Comparison of ENCODE assay signal across 7 cellular contexts in genomic region chr1:224431726-224432125, GRCh38. TPM values are rescaled to one million over a fixed set of nuclear protein-coding genes. Genes with fewer than 3 reads are reported as not detected.
A peak's percentile ranks its signal among the peaks of the same experiment; 100 is the strongest.
DNase-seq lines count a peak whose midpoint lies in the region; ATAC-seq and TF ChIP-seq lines count a peak whose summit lies in the region.

No MANE protein-coding gene starts in this region.

- H2AFZ ChIP-seq in GM23338, result no peak overlapping the region

- H3K9me3 ChIP-seq in skeletal muscle tissue (ENCODE audit: control insufficient read depth in 3 of 3, low read length in 3 of 3), result no peaks in the 10 kb centered on the region

- H3K27ac Mint-ChIP-seq in GM23338 (no peak overlapping the region), T-cell (peak overlapping the region; percentile 86 to 91)

- ATAC-seq in GM23338 (no peak), T-cell (replicated peaks in 1 of 4) (no peak)
- ATAC-seq in activated CD4-positive, CD25-positive, alpha-beta regulatory T cell treated with anti-CD3 and anti-CD28 coated beads, Interleukin-2, amount 50 U/mL, for 24 hours, result no peak

- H3K27me3 Mint-ChIP-seq in GM23338 (ENCODE audit: insufficient read depth, low read depth, poor library complexity) (peaks cover 7% of the 10 kb centered on the region), T-cell (no peaks in the 10 kb centered on the region)

- H3K4me1 ChIP-seq in GM23338 (ENCODE audit: insufficient read depth) (peaks cover 32% of the 10 kb centered on the region), skeletal muscle tissue (ENCODE audit: control insufficient read depth in 3 of 3, insufficient read depth in 3 of 3, low read length in 3 of 3) (peaks cover 16 to 38% (median 27%) of the 10 kb centered on the region in 3 donors)

- H3K27me3 ChIP-seq in GM23338 (ENCODE audit: insufficient read depth) (no peaks in the 10 kb centered on the region), skeletal muscle tissue (ENCODE audit: control insufficient read depth in 3 of 3, insufficient read depth in 3 of 3, low read length in 3 of 3) (no peaks in the 10 kb centered on the region)

- no peaks in the 10 kb centered on the region for H3K9me3 Mint-ChIP-seq in GM23338
- H3K9me3 Mint-ChIP-seq in T-cell, result no peaks in the 10 kb centered on the region

- H4K20me1 ChIP-seq in GM23338 (replicated peaks; ENCODE audit: insufficient read depth), result peaks cover 28% of the 10 kb centered on the region

- H3K36me3 Mint-ChIP-seq in GM23338 (ENCODE audit: low read depth) (peaks cover 53% of the 10 kb centered on the region), T-cell (peaks cover 18% of the 10 kb centered on the region)

- peak overlapping the region; percentile 33 to 84 (median 76) for H3K9ac ChIP-seq in skeletal muscle tissue (ENCODE audit: low read depth in 1 of 3, low read length in 3 of 3)

- H3K4me1 Mint-ChIP-seq in GM23338, result peaks cover 36% of the 10 kb centered on the region
- peaks cover 68 to 70% (median 68%) of the 10 kb centered on the region in 3 donors for H3K4me1 Mint-ChIP-seq in T-cell

- POLR2A ChIA-PET in T-cell (lab: Charles Lee) (interaction anchor here (0.5 to 2.6 kb wide), 9 partner anchors 12 to 57 kb away, joined by 3 to 8 read pairs (median 4); no protein-coding TSS in a partner anchor), GM10248 (lab: Yijun Ruan, JAX) (interaction anchor here (0.6 to 0.9 kb wide), 2 partner anchors 10 to 63 kb away, joined by 3 to 4 read pairs; no protein-coding TSS in a partner anchor)

- H3K4me3 ChIP-seq in GM23338 (peak overlapping the region; percentile 65), fibroblast of villous mesenchyme (ENCODE audit: low read depth, low read length) (peak overlapping the region; percentile 91), skeletal muscle tissue (ENCODE audit: low read length in 3 of 3) (peak overlapping the region; percentile 38 to 88 (median 79))

- TF ChIP-seq CTCF in GM23338 (conservative IDR thresholded peaks at IDR 0.05; ENCODE audit: low read depth in 2 of 2), result no peak
- no peak for TF ChIP-seq CTCF in fibroblast of villous mesenchyme (IDR thresholded peaks at IDR 0.05; ENCODE audit: insufficient read depth, low read depth, low read length)
- no peak for TF ChIP-seq CTCF in GM10248 (IDR thresholded peaks at IDR 0.05; ENCODE audit: control extremely low read depth, extremely low read depth, low read depth, missing control alignments)

- H3K27ac ChIP-seq in GM23338 (ENCODE audit: low read depth) (no peak overlapping the region; the same call in 1 of the 2 replicates), skeletal muscle tissue (ENCODE audit: low read depth, low read length) (peak overlapping the region; percentile 94)

- no peaks in the 10 kb centered on the region for H3F3A ChIP-seq in GM23338 (replicated peaks; ENCODE audit: low read depth)

- H3K9me2 ChIP-seq in GM23338 (ENCODE audit: insufficient read depth), result no peaks in the 10 kb centered on the region

- H3K4me2 ChIP-seq in GM23338, result peak overlapping the region; percentile 92

- CTCF ChIA-PET in T-cell (lab: Charles Lee) (interaction anchor here (0.6 to 2.2 kb wide), 7 partner anchors 14 to 384 kb away, joined by 3 to 14 read pairs (median 6); no protein-coding TSS in a partner anchor), GM10248 (lab: Yijun Ruan, JAX) (interaction anchor here (1.2 to 2.2 kb wide), 5 partner anchors 9 to 25 kb away, joined by 3 to 8 read pairs (median 4); no protein-coding TSS in a partner anchor)

- H3K79me2 ChIP-seq in GM23338 (replicated peaks; ENCODE audit: insufficient read depth), result peaks cover 87% of the 10 kb centered on the region

- DNase-seq in GM23338 (ENCODE audit: low spot score), result no peak
- no peak for DNase-seq in T-cell
- no peak for DNase-seq in fibroblast of villous mesenchyme (ENCODE audit: low read depth)
- no peak for DNase-seq in Kasumi-1 (lab: John Stamatoyannopoulos, UW)
- no peak for DNase-seq in GM10248 (ENCODE audit: extremely low spot score)

- peak overlapping the region; percentile 89 for H3K4me3 Mint-ChIP-seq in GM23338
- H3K4me3 Mint-ChIP-seq in T-cell, result peak overlapping the region; percentile 85 to 91 (median 89)

- H3K36me3 ChIP-seq in GM23338 (ENCODE audit: insufficient read depth), result peaks cover 11% of the 10 kb centered on the region; the same call in 1 of the 2 replicates
- peaks cover 0 to 2% (median 0%) of the 10 kb centered on the region in 3 donors for H3K36me3 ChIP-seq in skeletal muscle tissue (ENCODE audit: control insufficient read depth in 3 of 3, insufficient read depth in 3 of 3, low read length in 3 of 3)

TF ChIP-seq in GM23338, 12 proteins besides CTCF, POLR2A, EP300 and RAD21 (continues in another document):
- TF ChIP-seq CREB1 (CRISPR knock-in tag; IDR thresholded peaks at IDR 0.05; ENCODE audit: low read depth) (no peak), JUNB (IDR thresholded peaks at IDR 0.05; ENCODE audit: unreplicated experiment) (no peak), ZNF114 (CRISPR knock-in tag; IDR thresholded peaks at IDR 0.05) (no peak), POLR2AphosphoS5 (IDR thresholded peaks at IDR 0.05; ENCODE audit: low read depth) (no peak), EZH2phosphoT487 (IDR thresholded peaks at IDR 0.05; ENCODE audit: unreplicated experiment) (no peak)
- TF ChIP-seq, protein P1, sequence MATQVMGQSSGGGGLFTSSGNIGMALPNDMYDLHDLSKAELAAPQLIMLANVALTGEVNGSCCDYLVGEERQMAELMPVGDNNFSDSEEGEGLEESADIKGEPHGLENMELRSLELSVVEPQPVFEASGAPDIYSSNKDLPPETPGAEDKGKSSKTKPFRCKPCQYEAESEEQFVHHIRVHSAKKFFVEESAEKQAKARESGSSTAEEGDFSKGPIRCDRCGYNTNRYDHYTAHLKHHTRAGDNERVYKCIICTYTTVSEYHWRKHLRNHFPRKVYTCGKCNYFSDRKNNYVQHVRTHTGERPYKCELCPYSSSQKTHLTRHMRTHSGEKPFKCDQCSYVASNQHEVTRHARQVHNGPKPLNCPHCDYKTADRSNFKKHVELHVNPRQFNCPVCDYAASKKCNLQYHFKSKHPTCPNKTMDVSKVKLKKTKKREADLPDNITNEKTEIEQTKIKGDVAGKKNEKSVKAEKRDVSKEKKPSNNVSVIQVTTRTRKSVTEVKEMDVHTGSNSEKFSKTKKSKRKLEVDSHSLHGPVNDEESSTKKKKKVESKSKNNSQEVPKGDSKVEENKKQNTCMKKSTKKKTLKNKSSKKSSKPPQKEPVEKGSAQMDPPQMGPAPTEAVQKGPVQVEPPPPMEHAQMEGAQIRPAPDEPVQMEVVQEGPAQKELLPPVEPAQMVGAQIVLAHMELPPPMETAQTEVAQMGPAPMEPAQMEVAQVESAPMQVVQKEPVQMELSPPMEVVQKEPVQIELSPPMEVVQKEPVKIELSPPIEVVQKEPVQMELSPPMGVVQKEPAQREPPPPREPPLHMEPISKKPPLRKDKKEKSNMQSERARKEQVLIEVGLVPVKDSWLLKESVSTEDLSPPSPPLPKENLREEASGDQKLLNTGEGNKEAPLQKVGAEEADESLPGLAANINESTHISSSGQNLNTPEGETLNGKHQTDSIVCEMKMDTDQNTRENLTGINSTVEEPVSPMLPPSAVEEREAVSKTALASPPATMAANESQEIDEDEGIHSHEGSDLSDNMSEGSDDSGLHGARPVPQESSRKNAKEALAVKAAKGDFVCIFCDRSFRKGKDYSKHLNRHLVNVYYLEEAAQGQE (IDR thresholded peaks at IDR 0.05; ENCODE audit: unreplicated experiment), result no peak

RNA-seq across cellular contexts. Expression of gene WDR26, which starts 2.9 kb away (rescaled TPM):
- 71.0 and 74.6 TPM in 2 replicates for total RNA-seq in GM23338 (2014; rRNA removed; shearing (Covaris generic))
- 13.9 and 16.9 TPM in 2 replicates for polyA plus RNA-seq in GM23338 (2016; fragmentation: Nextera tagmentation; extraction: Ambion mirVana)
- total RNA-seq in T-cell (100 to 1,000 TPM in 2 of 5 donors, 10 to 100 TPM in 3; 90.7 to 166 (median 96.3) TPM), fibroblast of villous mesenchyme (66.4 and 86.4 TPM in 2 replicates), skeletal muscle tissue (64.2 TPM)
